ENCODE assay signal across 27 cellular contexts in the genomic region with DNA sequence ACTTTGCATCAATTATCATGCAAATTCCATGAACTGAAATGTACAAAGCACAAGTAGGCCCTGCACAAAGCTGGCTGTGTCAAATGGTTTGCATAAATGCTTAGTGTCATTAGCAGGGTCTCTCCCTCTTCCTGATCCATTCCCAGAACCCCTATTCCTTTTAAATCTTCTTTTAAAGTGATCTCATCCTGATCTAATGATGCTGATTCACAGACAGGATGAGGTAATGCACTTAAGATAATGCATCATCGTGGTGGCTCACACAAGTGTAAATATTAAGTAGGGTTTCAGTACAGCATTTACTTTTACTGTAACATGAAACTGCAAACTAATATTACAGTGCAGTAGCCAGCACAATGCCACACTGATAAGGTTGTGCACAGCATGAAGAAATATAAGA.
A peak's percentile ranks its signal among the peaks of the same experiment; 100 is the strongest.
DNase-seq lines count a peak whose midpoint lies in the region; ATAC-seq and TF ChIP-seq lines count a peak whose summit lies in the region.
"Had no signal": no experiment of that assay in that cellular context is flagged by ENCODE, and none has a peak within 500 bp of the region (broad histone marks: within the 10 kb centered on the region; RNA-seq: fewer than 3 reads in every experiment).

No MANE protein-coding gene starts in this region.

- no peaks in the 10 kb centered on the region for H3K27me3 Mint-ChIP-seq in chondrocyte (ENCODE audit: low read depth)
- H3K27me3 Mint-ChIP-seq: activated B cell treated with CpG ODN at 0.5 μM for 24 hours had no signal

- no peak overlapping the region for H3K27ac Mint-ChIP-seq in chondrocyte (ENCODE audit: unreplicated experiment)
- H3K27ac Mint-ChIP-seq: activated B cell treated with CpG ODN at 0.5 μM for 24 hours, nephron progenitor cell had no signal

- H2AFZ ChIP-seq in fibroblast of lung (ENCODE audit: low read length), result no peak overlapping the region
- H2AFZ ChIP-seq: GM23248, parathyroid adenoma had no signal

- DNase-seq in DMS153 (lab: John Stamatoyannopoulos, UW), result peak; percentile 79
- DNase-seq in Daoy (ENCODE audit: low read depth), result peak; percentile 53
- DNase-seq in NCI-H774 (lab: John Stamatoyannopoulos, UW), result peak; percentile 7
- DNase-seq in fibroblast of lung (ENCODE audit: low read depth in 2 of 2), result peak; percentile 68 to 73
- no peak for DNase-seq in NCI-H1417 treated with DMSO at 0.1 percent for 48 hours (lab: John Stamatoyannopoulos, UW)
- DNase-seq in NCI-H1436 treated with DMSO at 0.1 percent for 48 hours (lab: John Stamatoyannopoulos, UW), result no peak
- no peak for DNase-seq in chondrocyte (ENCODE audit: low spot score)
- DNase-seq: activated B cell treated with CpG ODN at 0.5 μM for 24 hours; activated CD4-positive, alpha-beta T cell treated with anti-CD3 and anti-CD28 coated beads, Interleukin-2, amount 50 U/mL, for 1 hour; activated gamma-delta T cell treated with Interleukin-2 at 50 U/mL for 16 hours; activated T-cell treated with anti-CD3 and anti-CD28 coated beads, Interleukin-2, amount 50 U/mL, for 4 hours; colonic mucosa; effector CD8-positive, alpha-beta T cell; GM23248; heart left ventricle; NCI-H187 treated with DMSO at 0.1 percent for 48 hours; NCI-H524 treated with DMSO at 0.1 percent for 48 hours; nephron progenitor cell; stimulated activated CD4-positive, alpha-beta T cell treated with anti-CD3 and anti-CD28 coated beads, Interleukin-1b, Interleukin-23, amount 100 ng/mL, for 48 hours; stomach; tibial artery had no signal

- H3K4me3 Mint-ChIP-seq in chondrocyte (ENCODE audit: unreplicated experiment), result no peak overlapping the region
- H3K4me3 Mint-ChIP-seq: activated B cell treated with CpG ODN at 0.5 μM for 24 hours; activated T-cell treated with anti-CD3 and anti-CD28 coated beads, Interleukin-2, amount 50 U/mL, for 4 hours; nephron progenitor cell had no signal

- TF ChIP-seq CTCF in fibroblast of lung (conservative IDR thresholded peaks at IDR 0.05 in 1 of 2, IDR thresholded peaks at IDR 0.05 in 1 of 2; ENCODE audit: low read depth in 1 of 2, low read length in 2 of 2) (no peak), chondrocyte (IDR thresholded peaks at IDR 0.05) (no peak)

- no peaks in the 10 kb centered on the region for H3K36me3 Mint-ChIP-seq in chondrocyte (ENCODE audit: low read depth)

- ATAC-seq in GM19023 (IDR thresholded peaks at IDR 0.05; ENCODE audit: unreplicated experiment), result no peak
- ATAC-seq: activated T-cell treated with anti-CD3 and anti-CD28 coated beads, Interleukin-2, amount 50 U/mL, for 4 hours; heart left ventricle had no signal

- no peaks in the 10 kb centered on the region for H3K4me1 Mint-ChIP-seq in chondrocyte (ENCODE audit: low read depth)
- H3K4me1 Mint-ChIP-seq: activated B cell treated with CpG ODN at 0.5 μM for 24 hours had no signal

- H3K9ac ChIP-seq in fibroblast of lung (ENCODE audit: insufficient read depth, low read length), result no peak overlapping the region
- H3K9ac ChIP-seq: GM23248, parathyroid adenoma had no signal

- no peaks in the 10 kb centered on the region for H3K9me3 Mint-ChIP-seq in chondrocyte (ENCODE audit: low read depth)
- H3K9me3 Mint-ChIP-seq: activated B cell treated with CpG ODN at 0.5 μM for 24 hours, nephron progenitor cell had no signal

- no peaks in the 10 kb centered on the region for H3K27me3 ChIP-seq in fibroblast of lung (ENCODE audit: control insufficient read depth, insufficient read depth, low read length)
- H3K27me3 ChIP-seq: breast epithelium, colonic mucosa, heart left ventricle, stomach, tibial artery had no signal

- no peaks in the 10 kb centered on the region for H3K4me1 ChIP-seq in fibroblast of lung (ENCODE audit: control insufficient read depth, extremely low read depth, insufficient read depth, low read length)
- H3K4me1 ChIP-seq: breast epithelium, colonic mucosa, parathyroid adenoma, tibial artery had no signal

- H3K79me2 ChIP-seq in fibroblast of lung (ENCODE audit: control insufficient read depth, insufficient read depth, low read length), result no peaks in the 10 kb centered on the region
- H3K79me2 ChIP-seq: parathyroid adenoma had no signal

- no peaks in the 10 kb centered on the region for H4K20me1 ChIP-seq in fibroblast of lung (ENCODE audit: control insufficient read depth, extremely low read depth, insufficient read depth, low read length)

- no peak overlapping the region for H3K4me3 ChIP-seq in fibroblast of lung (replicated peaks in 1 of 4; ENCODE audit: control extremely low read depth in 1 of 4, insufficient read depth in 1 of 4, low read depth in 3 of 4, low read length in 4 of 4)
- H3K4me3 ChIP-seq: breast epithelium, colonic mucosa, GM23248, heart left ventricle, smooth muscle cell, stomach, tibial artery had no signal

- no peak overlapping the region for H3K4me2 ChIP-seq in fibroblast of lung (ENCODE audit: extremely low read depth, insufficient read depth, low read length)
- H3K4me2 ChIP-seq: smooth muscle cell had no signal

- no peaks in the 10 kb centered on the region for H3K36me3 ChIP-seq in fibroblast of lung (ENCODE audit: control insufficient read depth, insufficient read depth, low read length)
- H3K36me3 ChIP-seq: breast epithelium, colonic mucosa, heart left ventricle, stomach, tibial artery had no signal

- H3K9me3 ChIP-seq in fibroblast of lung (ENCODE audit: control insufficient read depth, insufficient read depth, low read depth, low read length), result no peaks in the 10 kb centered on the region
- H3K9me3 ChIP-seq: breast epithelium, colonic mucosa, heart left ventricle, stomach, tibial artery had no signal

- no peak overlapping the region for H3K27ac ChIP-seq in fibroblast of lung (ENCODE audit: insufficient read depth, low read length)
- H3K27ac ChIP-seq: breast epithelium, colonic mucosa, epithelial cell of prostate, GM23248, heart left ventricle, HL-60, parathyroid adenoma, stomach, tibial artery had no signal

Comparison
In these comparisons a context has a peak if more than half of its experiments do, and no peak if none do; other contexts are left out.
1. DNase-seq: peak in DMS153 (single experiment), Daoy (single experiment), NCI-H774 (single experiment) and fibroblast of lung (2 of 2); none in NCI-H1417 treated with DMSO at 0.1 percent for 48 hours (single experiment), NCI-H1436 treated with DMSO at 0.1 percent for 48 hours (single experiment) and chondrocyte (single experiment).